In the genomic region with DNA sequence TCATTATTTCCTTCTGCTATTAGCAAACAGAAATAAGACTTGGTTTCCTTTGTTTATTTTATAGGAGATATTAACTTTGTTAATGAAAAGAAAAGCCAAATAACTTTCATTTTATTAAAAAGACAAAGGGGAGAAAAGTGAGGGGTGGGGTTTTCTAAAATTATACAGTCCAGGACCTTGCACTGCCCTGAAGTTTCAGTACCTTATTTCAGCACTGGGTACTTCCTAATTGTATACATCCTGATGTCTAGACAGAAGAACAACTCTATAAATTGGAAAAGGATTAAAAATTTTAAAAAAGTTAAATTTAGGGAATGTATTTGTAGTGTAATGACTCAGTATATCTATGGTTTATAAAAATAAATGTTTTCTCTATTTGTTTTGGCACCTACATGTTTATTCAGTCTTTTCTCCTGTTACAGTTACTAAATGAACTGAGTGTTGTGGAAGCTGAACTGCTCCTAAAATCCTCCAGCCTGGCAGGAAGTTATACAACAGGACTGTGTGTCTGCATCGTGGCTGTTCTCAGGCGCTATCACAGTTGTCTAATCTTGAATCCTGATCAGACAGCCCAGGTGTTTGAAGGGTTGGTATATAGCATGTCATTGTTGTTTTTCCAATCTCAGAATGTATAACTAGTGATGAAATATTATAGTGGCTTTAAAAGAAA, we compare ENCODE assay signal across 15 cellular contexts. TPM values are rescaled to one million over a fixed set of nuclear protein-coding genes. Genes with fewer than 3 reads are reported as not detected.
DNase-seq lines count a peak whose midpoint lies in the region; ATAC-seq, FAIRE-seq and TF ChIP-seq lines count a peak whose summit lies in the region.
"Had no signal": no experiment of that assay in that cellular context is flagged by ENCODE, and none has a peak within 500 bp of the region (broad histone marks: within the 10 kb centered on the region; RNA-seq: fewer than 3 reads in every experiment).

No MANE protein-coding gene starts in this region.

- H3K9me2 ChIP-seq in PC-3 (replicated peaks; ENCODE audit: low read length): no peaks in the 10 kb centered on the region

- H3K9me3 ChIP-seq in PC-3 (ENCODE audit: low read length) (no peaks in the 10 kb centered on the region), endothelial cell of umbilical vein (replicated peaks; ENCODE audit: control insufficient read depth, insufficient read depth, low read length) (no peaks in the 10 kb centered on the region)
- H3K9me3 ChIP-seq: body of pancreas, heart right ventricle, Peyer's patch had no signal

- no peaks in the 10 kb centered on the region for H3K9me1 ChIP-seq in endothelial cell of umbilical vein (replicated peaks; ENCODE audit: control insufficient read depth, extremely low read depth, insufficient read depth, low read length)

- H3K4me3 Mint-ChIP-seq in osteocyte (ENCODE audit: unreplicated experiment): no peak overlapping the region
- no peak overlapping the region for H3K4me3 Mint-ChIP-seq in activated T-helper 2 cell treated with anti-CD3 and anti-CD28 coated beads, Interferon-gamma antibody, Interleukin-2, Interleukin-4, amounts not matched to agents 10 μg/mL and 5 μg/mL and 100 μg/mL, durations not matched to agents 14 hours and 24 hours and 36 hours (ENCODE audit: low read depth)

- H3F3A ChIP-seq in PC-3 (ENCODE audit: low read length, unreplicated experiment): no peaks in the 10 kb centered on the region

- DNase-seq in GM12892 (ENCODE audit: insufficient read length) (no peak), PC-3 (peak; percentile 43), endothelial cell of umbilical vein (ENCODE audit: low read depth, low spot score) (peak; percentile 11), osteocyte (ENCODE audit: extremely low spot score, unreplicated experiment) (no peak), AML-193 (lab: John Stamatoyannopoulos, UW) (no peak)
- no peak for DNase-seq in activated T-helper 2 cell treated with anti-CD3 and anti-CD28 coated beads, Interferon-gamma antibody, Interleukin-2, Interleukin-4, amounts not matched to agents 10 μg/mL and 5 μg/mL and 100 μg/mL, durations not matched to agents 14 hours and 24 hours and 36 hours (ENCODE audit: low spot score)
- DNase-seq: body of pancreas, heart right ventricle, left colon, Peyer's patch, T-helper 2 cell had no signal

- POLR2A ChIA-PET in PC-3 (lab: Charles Lee; ENCODE audit: unreplicated experiment): no interaction called here
- POLR2A ChIA-PET in endothelial cell of umbilical vein (lab: Charles Lee): no interaction called here

- CTCF ChIA-PET in PC-3 (lab: Charles Lee): no interaction called here
- CTCF ChIA-PET in endothelial cell of umbilical vein (lab: Charles Lee): interaction anchor here (0.9 kb wide), 1 partner anchor 13 kb away, joined by 4 read pairs; no protein-coding TSS in a partner anchor

- BruUV-seq in PC-3 (replicated peaks; lab: Mats Ljungman, UMichigan): no TSS peak
- BruUV-seq in endothelial cell of umbilical vein (replicated peaks; lab: Mats Ljungman, UMichigan): no TSS peak

- H3K4me1 ChIP-seq in PC-3 (ENCODE audit: insufficient read depth, low read length) (peaks cover 14% of the 10 kb centered on the region; the same call in 1 of the 2 replicates), endothelial cell of umbilical vein (ENCODE audit: control insufficient read depth, extremely low read depth, insufficient read depth, low read length) (no peaks in the 10 kb centered on the region)
- H3K4me1 ChIP-seq: body of pancreas, Peyer's patch had no signal

- intact Hi-C loops in PC-3 (cut with micrococcal nuclease): loop anchor here (2.0 kb wide), 2 partner anchors 66 to 78 kb away; no protein-coding TSS in a partner anchor
- intact Hi-C loops in endothelial cell of umbilical vein (cut with micrococcal nuclease): no loop called here
- intact Hi-C loops in activated T-helper 2 cell treated with anti-CD3 and anti-CD28 coated beads, Interferon-gamma antibody, Interleukin-2, Interleukin-4, amounts not matched to agents 10 μg/mL and 5 μg/mL and 100 μg/mL, durations not matched to agents 14 hours and 24 hours and 36 hours (cut with micrococcal nuclease): no loop called here

- dilution Hi-C loops in endothelial cell of umbilical vein (cut with MboI; ENCODE audit: extremely low pct_ligation_motif_present, low sequenced_read_pairs): no loop called here

- no peaks in the 10 kb centered on the region for H3K27me3 Mint-ChIP-seq in osteocyte (ENCODE audit: unreplicated experiment)
- H3K27me3 Mint-ChIP-seq in activated T-helper 2 cell treated with anti-CD3 and anti-CD28 coated beads, Interferon-gamma antibody, Interleukin-2, Interleukin-4, amounts not matched to agents 10 μg/mL and 5 μg/mL and 100 μg/mL, durations not matched to agents 14 hours and 24 hours and 36 hours (ENCODE audit: low read depth): no peaks in the 10 kb centered on the region

- no peak overlapping the region for H3K4me3 ChIP-seq in PC-3 (ENCODE audit: low read length)
- H3K4me3 ChIP-seq in endothelial cell of umbilical vein (replicated peaks in 1 of 3; ENCODE audit: insufficient read depth in 1 of 3, low read depth in 1 of 3, low read length in 3 of 3): no peak overlapping the region
- H3K4me3 ChIP-seq: body of pancreas, heart right ventricle, Peyer's patch had no signal

- H3K36me3 Mint-ChIP-seq in osteocyte (ENCODE audit: unreplicated experiment): no peaks in the 10 kb centered on the region
- H3K36me3 Mint-ChIP-seq in activated T-helper 2 cell treated with anti-CD3 and anti-CD28 coated beads, Interferon-gamma antibody, Interleukin-2, Interleukin-4, amounts not matched to agents 10 μg/mL and 5 μg/mL and 100 μg/mL, durations not matched to agents 14 hours and 24 hours and 36 hours (ENCODE audit: low read depth): no peaks in the 10 kb centered on the region

- FAIRE-seq in GM12892 (lab: Jason Lieb, UNC): peak; percentile 17
- FAIRE-seq in endothelial cell of umbilical vein (lab: Jason Lieb, UNC): no peak

- H3K79me2 ChIP-seq in PC-3 (ENCODE audit: low read length) (no peaks in the 10 kb centered on the region), endothelial cell of umbilical vein (ENCODE audit: control insufficient read depth, insufficient read depth, low read length) (no peaks in the 10 kb centered on the region)

- H3K9me3 Mint-ChIP-seq in osteocyte (ENCODE audit: unreplicated experiment): no peaks in the 10 kb centered on the region
- no peaks in the 10 kb centered on the region for H3K9me3 Mint-ChIP-seq in activated T-helper 2 cell treated with anti-CD3 and anti-CD28 coated beads, Interferon-gamma antibody, Interleukin-2, Interleukin-4, amounts not matched to agents 10 μg/mL and 5 μg/mL and 100 μg/mL, durations not matched to agents 14 hours and 24 hours and 36 hours

- H3K27me3 ChIP-seq in PC-3 (ENCODE audit: low read length) (no peaks in the 10 kb centered on the region), endothelial cell of umbilical vein (ENCODE audit: control insufficient read depth in 2 of 2, insufficient read depth in 2 of 2, low read length in 2 of 2) (no peaks in the 10 kb centered on the region)
- H3K27me3 ChIP-seq: body of pancreas, heart right ventricle, Peyer's patch had no signal

- peaks cover 7% of the 10 kb centered on the region for H3K4me1 Mint-ChIP-seq in osteocyte (ENCODE audit: unreplicated experiment)
- peaks cover 5% of the 10 kb centered on the region for H3K4me1 Mint-ChIP-seq in activated T-helper 2 cell treated with anti-CD3 and anti-CD28 coated beads, Interferon-gamma antibody, Interleukin-2, Interleukin-4, amounts not matched to agents 10 μg/mL and 5 μg/mL and 100 μg/mL, durations not matched to agents 14 hours and 24 hours and 36 hours (ENCODE audit: low read depth)

- H3K36me3 ChIP-seq in PC-3 (ENCODE audit: low read depth, low read length) (no peaks in the 10 kb centered on the region), endothelial cell of umbilical vein (ENCODE audit: control insufficient read depth in 2 of 2, extremely low read depth in 1 of 2, insufficient read depth in 2 of 2, low read length in 2 of 2) (no peaks in the 10 kb centered on the region)
- H3K36me3 ChIP-seq: heart right ventricle, Peyer's patch had no signal

- H3K9ac ChIP-seq in PC-3 (ENCODE audit: low read length): no peak overlapping the region
- H3K9ac ChIP-seq in endothelial cell of umbilical vein (replicated peaks; ENCODE audit: extremely low read depth, insufficient read depth, low read length): no peak overlapping the region

- no peaks in the 10 kb centered on the region for H4K20me1 ChIP-seq in PC-3 (ENCODE audit: low read length)
- no peaks in the 10 kb centered on the region for H4K20me1 ChIP-seq in endothelial cell of umbilical vein (replicated peaks; ENCODE audit: control insufficient read depth, extremely low read depth, insufficient read depth, low read length)

- TF ChIP-seq POLR2A in GM12892 (IDR thresholded peaks at IDR 0.05; ENCODE audit: low read depth, low read length) (no peak), endothelial cell of umbilical vein (IDR thresholded peaks at IDR 0.05; ENCODE audit: low read depth, low read length) (no peak)

- TF ChIP-seq CTCF in PC-3 (conservative IDR thresholded peaks at IDR 0.05; ENCODE audit: low read depth, low read length): no peak
- no peak for TF ChIP-seq CTCF in endothelial cell of umbilical vein (IDR thresholded peaks at IDR 0.05; ENCODE audit: extremely low read depth in 1 of 2, insufficient read depth in 1 of 2, low read depth in 1 of 2, low read length in 2 of 2)
- no peak for TF ChIP-seq CTCF in osteocyte (IDR thresholded peaks at IDR 0.05)

- H2AFZ ChIP-seq in PC-3 (ENCODE audit: low read length) (peak overlapping the region; percentile 42), endothelial cell of umbilical vein (ENCODE audit: low read depth, low read length) (no peak overlapping the region)

- peak overlapping the region; percentile 31 for H3K27ac Mint-ChIP-seq in osteocyte (ENCODE audit: unreplicated experiment)
- H3K27ac Mint-ChIP-seq in activated T-helper 2 cell treated with anti-CD3 and anti-CD28 coated beads, Interferon-gamma antibody, Interleukin-2, Interleukin-4, amounts not matched to agents 10 μg/mL and 5 μg/mL and 100 μg/mL, durations not matched to agents 14 hours and 24 hours and 36 hours: no peak overlapping the region

- ATAC-seq in PC-3 (peak; percentile 94), GM18517 (IDR thresholded peaks at IDR 0.05; ENCODE audit: unreplicated experiment) (no peak), GM19035 (IDR thresholded peaks at IDR 0.05; ENCODE audit: unreplicated experiment) (no peak)
- ATAC-seq: body of pancreas, left colon had no signal

- H3K4me2 ChIP-seq in PC-3 (ENCODE audit: low read length) (peak overlapping the region; percentile 43), endothelial cell of umbilical vein (ENCODE audit: insufficient read depth, low read length) (no peak overlapping the region)

- H3K27ac ChIP-seq in PC-3 (ENCODE audit: low read length) (no peak overlapping the region), endothelial cell of umbilical vein (ENCODE audit: insufficient read depth, low read depth, low read length) (no peak overlapping the region)
- H3K27ac ChIP-seq: body of pancreas, heart right ventricle, Peyer's patch had no signal

RNA-seq across cellular contexts. Expression of gene P2RY13, which starts 27.6 kb away (rescaled TPM):
- not detected for polyA plus RNA-seq in GM12892 (2012; ENCODE audit: missing spikeins)
- total RNA-seq in PC-3 (2014; rRNA removed): not detected in 2 replicates
- total RNA-seq in endothelial cell of umbilical vein: not detected in 2 replicates
- not detected in 2 replicates for polyA plus RNA-seq in endothelial cell of umbilical vein
- not detected in 2 replicates for polyA plus RNA-seq in endothelial cell of umbilical vein (2011; cell fraction: cytosol; rRNA removed)
- polyA plus RNA-seq in endothelial cell of umbilical vein (2011; cell fraction: nucleus; rRNA removed): not detected in 2 replicates
- polyA plus RNA-seq in endothelial cell of umbilical vein (2012): not detected in 2 replicates
- not detected in 2 replicates for polyA minus RNA-seq in endothelial cell of umbilical vein
- not detected for polyA minus RNA-seq in endothelial cell of umbilical vein (2011; cell fraction: cytosol; rRNA and poly(A)+ RNA removed)
- polyA minus RNA-seq in endothelial cell of umbilical vein (2011; cell fraction: nucleus; rRNA and poly(A)+ RNA removed): not detected in 2 replicates
- total RNA-seq in osteocyte: not detected in 2 replicates
- total RNA-seq in activated T-helper 2 cell treated with anti-CD3 and anti-CD28 coated beads, Interferon-gamma antibody, Interleukin-2, Interleukin-4, amounts not matched to agents 10 μg/mL and 5 μg/mL and 100 μg/mL, durations not matched to agents 14 hours and 24 hours and 36 hours: not detected in 2 replicates

RNA-seq across cellular contexts. Expression of gene P2RY12, which starts 27.6 kb away (rescaled TPM):
- 0.15 TPM for polyA plus RNA-seq in GM12892 (2012; ENCODE audit: missing spikeins)
- not detected in 2 replicates for total RNA-seq in PC-3 (2014; rRNA removed)
- not detected in 2 replicates for total RNA-seq in endothelial cell of umbilical vein
- not detected in 2 replicates for polyA plus RNA-seq in endothelial cell of umbilical vein
- not detected in 2 replicates for polyA plus RNA-seq in endothelial cell of umbilical vein (2011; cell fraction: cytosol; rRNA removed)
- not detected in 2 replicates for polyA plus RNA-seq in endothelial cell of umbilical vein (2011; cell fraction: nucleus; rRNA removed)
- not detected in 2 replicates for polyA plus RNA-seq in endothelial cell of umbilical vein (2012)
- polyA minus RNA-seq in endothelial cell of umbilical vein: not detected in 2 replicates
- polyA minus RNA-seq in endothelial cell of umbilical vein (2011; cell fraction: cytosol; rRNA and poly(A)+ RNA removed): not detected
- not detected in 2 replicates for polyA minus RNA-seq in endothelial cell of umbilical vein (2011; cell fraction: nucleus; rRNA and poly(A)+ RNA removed)
- total RNA-seq in osteocyte: not detected in 2 replicates
- total RNA-seq in activated T-helper 2 cell treated with anti-CD3 and anti-CD28 coated beads, Interferon-gamma antibody, Interleukin-2, Interleukin-4, amounts not matched to agents 10 μg/mL and 5 μg/mL and 100 μg/mL, durations not matched to agents 14 hours and 24 hours and 36 hours: not detected in 2 replicates
- polyA plus RNA-seq: neural cell had no signal

RNA-seq across cellular contexts. Expression of gene GPR87, which starts 40.3 kb away (rescaled TPM):
- not detected for polyA plus RNA-seq in GM12892 (2012; ENCODE audit: missing spikeins)
- total RNA-seq in PC-3 (2014; rRNA removed) (13.3 and 14.5 TPM in 2 replicates), endothelial cell of umbilical vein (not detected in 2 replicates), osteocyte (not detected in 2 replicates)
- not detected in 2 replicates for polyA plus RNA-seq in endothelial cell of umbilical vein
- 0.04 TPM in 1 of 2 replicates, not detected in the other for polyA plus RNA-seq in endothelial cell of umbilical vein (2011; cell fraction: cytosol; rRNA removed)
- not detected in 2 replicates for polyA plus RNA-seq in endothelial cell of umbilical vein (2011; cell fraction: nucleus; rRNA removed)
- 0.31 TPM in 1 of 2 replicates, not detected in the other for polyA plus RNA-seq in endothelial cell of umbilical vein (2012)
- not detected in 2 replicates for polyA minus RNA-seq in endothelial cell of umbilical vein
- polyA minus RNA-seq in endothelial cell of umbilical vein (2011; cell fraction: cytosol; rRNA and poly(A)+ RNA removed): not detected
- not detected in 2 replicates for polyA minus RNA-seq in endothelial cell of umbilical vein (2011; cell fraction: nucleus; rRNA and poly(A)+ RNA removed)
- total RNA-seq in activated T-helper 2 cell treated with anti-CD3 and anti-CD28 coated beads, Interferon-gamma antibody, Interleukin-2, Interleukin-4, amounts not matched to agents 10 μg/mL and 5 μg/mL and 100 μg/mL, durations not matched to agents 14 hours and 24 hours and 36 hours: 1.1 and 1.2 TPM in 2 replicates
- total RNA-seq: body of pancreas, heart right ventricle, left colon, Peyer's patch, skeletal muscle tissue had no signal
- polyA plus RNA-seq: neural cell had no signal

Comparison
In these comparisons a context has a peak if more than half of its experiments do, and no peak if none do; other contexts are left out.
1. DNase-seq: peak in PC-3 (single experiment) and endothelial cell of umbilical vein (single experiment); none in GM12892 (single experiment), osteocyte (single experiment), activated T-helper 2 cell treated with anti-CD3 and anti-CD28 coated beads, Interferon-gamma antibody, Interleukin-2, Interleukin-4, amounts not matched to agents 10 μg/mL and 5 μg/mL and 100 μg/mL, durations not matched to agents 14 hours and 24 hours and 36 hours (single experiment) and AML-193 (0 of 2).